8 cellular contexts compared by ENCODE assay signal in the genomic region with DNA sequence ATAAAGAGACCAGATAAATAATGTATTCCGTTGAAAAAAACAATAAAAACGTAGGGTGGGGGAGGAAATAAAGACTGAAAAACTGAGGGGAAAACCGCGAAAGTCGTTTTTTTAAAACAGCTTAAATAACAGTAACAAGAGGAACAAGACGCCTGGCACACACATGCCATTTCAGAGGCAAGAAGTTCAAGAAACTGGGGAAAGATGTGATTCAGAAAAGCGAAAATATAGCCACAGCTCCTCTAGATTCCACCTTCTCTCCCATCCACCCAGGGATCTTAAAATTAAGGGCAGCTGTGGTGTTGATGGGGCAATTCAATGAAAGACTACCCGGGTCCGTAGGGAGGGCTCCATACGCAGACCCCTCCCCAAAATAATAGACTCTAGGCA. TPM values are rescaled to one million over a fixed set of nuclear protein-coding genes. Genes with fewer than 3 reads are reported as not detected.
DNase-seq lines count a peak whose midpoint lies in the region; ATAC-seq, FAIRE-seq and TF ChIP-seq lines count a peak whose summit lies in the region.

No MANE protein-coding gene starts in this region.

- WGBS in right lobe of liver (ENCODE audit: insufficient coverage, low coverage, low lambda C conversion rate, missing lambda C conversion rate), result 11% methylated on average over 10 of the region's 10 CpGs

- H3K4me3 ChIP-seq in astrocyte (ENCODE audit: insufficient read depth, low read depth, low read length), result peak overlapping the region; percentile 72
- H3K4me3 ChIP-seq in right lobe of liver, result peak overlapping the region; percentile 77 to 96 (median 91)

- H3K27me3 ChIP-seq in astrocyte (ENCODE audit: insufficient read depth, low read length) (no peaks in the 10 kb centered on the region), right lobe of liver (no peaks in the 10 kb centered on the region)

- H3K36me3 Mint-ChIP-seq in activated naive CD4-positive, alpha-beta T cell treated with anti-CD3 and anti-CD28 coated beads for 36 hours (ENCODE audit: low read depth), result no peaks in the 10 kb centered on the region
- H3K36me3 Mint-ChIP-seq in astrocyte (ENCODE audit: low read depth, unreplicated experiment) (no peaks in the 10 kb centered on the region), type B pancreatic cell (no peaks in the 10 kb centered on the region)

- H3K36me3 ChIP-seq in astrocyte (ENCODE audit: insufficient read depth, low read length) (no peaks in the 10 kb centered on the region), right lobe of liver (no peaks in the 10 kb centered on the region)

- H3K27ac ChIP-seq in astrocyte (ENCODE audit: low read depth, low read length) (no peak overlapping the region), right lobe of liver (peak overlapping the region in 1 of 3 donors; percentile 69)

- no peak overlapping the region for H3K27ac Mint-ChIP-seq in activated naive CD4-positive, alpha-beta T cell treated with anti-CD3 and anti-CD28 coated beads for 36 hours
- H3K27ac Mint-ChIP-seq in astrocyte (ENCODE audit: unreplicated experiment), result peak overlapping the region; percentile 27
- peak overlapping the region; percentile 17 for H3K27ac Mint-ChIP-seq in type B pancreatic cell

- TF ChIP-seq CTCF in astrocyte (IDR thresholded peaks at IDR 0.05; ENCODE audit: insufficient read depth, low read depth, low read length) (no peak), right lobe of liver (IDR thresholded peaks at IDR 0.05) (no peak), type B pancreatic cell (conservative IDR thresholded peaks at IDR 0.05) (no peak)

- CTCF ChIA-PET in activated naive CD4-positive, alpha-beta T cell treated with anti-CD3 and anti-CD28 coated beads for 36 hours (lab: Charles Lee), result no interaction called here

- DNase-seq in activated naive CD4-positive, alpha-beta T cell treated with anti-CD3 and anti-CD28 coated beads for 36 hours, result no peak
- DNase-seq in activated naive CD4-positive, alpha-beta T cell treated with anti-CD3 and anti-CD28 coated beads, Interleukin-2, amount 50 U/mL, for 16 hours, result no peak
- DNase-seq in astrocyte (ENCODE audit: low read depth), result no peak
- DNase-seq in right lobe of liver, result no peak
- no peak for DNase-seq in type B pancreatic cell (ENCODE audit: extremely low spot score, unreplicated experiment)
- DNase-seq in activated gamma-delta T cell treated with Interleukin-2 at 50 U/mL for 16 hours, result no peak

- FAIRE-seq in astrocyte (lab: Jason Lieb, UNC), result no peak

- H3K9me3 Mint-ChIP-seq in activated naive CD4-positive, alpha-beta T cell treated with anti-CD3 and anti-CD28 coated beads for 36 hours, result peaks cover 3% of the 10 kb centered on the region
- H3K9me3 Mint-ChIP-seq in astrocyte (ENCODE audit: unreplicated experiment), result peaks cover under 1% of the 10 kb centered on the region
- no peaks in the 10 kb centered on the region for H3K9me3 Mint-ChIP-seq in type B pancreatic cell

- no peak for TF ChIP-seq POLR2A in right lobe of liver (IDR thresholded peaks at IDR 0.05)

- H3K4me1 Mint-ChIP-seq in activated naive CD4-positive, alpha-beta T cell treated with anti-CD3 and anti-CD28 coated beads for 36 hours (ENCODE audit: low read depth), result peaks cover 22% of the 10 kb centered on the region
- H3K4me1 Mint-ChIP-seq in astrocyte (ENCODE audit: low read depth, unreplicated experiment) (peaks cover 24% of the 10 kb centered on the region), type B pancreatic cell (ENCODE audit: unreplicated experiment) (peaks cover 25% of the 10 kb centered on the region)

- ATAC-seq in right lobe of liver, result no peak
- ATAC-seq in GM18517 (IDR thresholded peaks at IDR 0.05; ENCODE audit: unreplicated experiment), result no peak
- no peak for ATAC-seq in GM18519 (IDR thresholded peaks at IDR 0.05; ENCODE audit: low FRiP score, unreplicated experiment)

- H3K4me2 ChIP-seq in astrocyte (ENCODE audit: low read length), result peak overlapping the region; percentile 93

- H3K9me3 ChIP-seq in astrocyte (ENCODE audit: insufficient read depth, low read depth, low read length) (no peaks in the 10 kb centered on the region), right lobe of liver (no peaks in the 10 kb centered on the region)

- H2AFZ ChIP-seq in astrocyte (ENCODE audit: low read depth, low read length), result no peak overlapping the region

- H3K27me3 Mint-ChIP-seq in activated naive CD4-positive, alpha-beta T cell treated with anti-CD3 and anti-CD28 coated beads for 36 hours (ENCODE audit: low read depth), result peaks cover 2% of the 10 kb centered on the region
- H3K27me3 Mint-ChIP-seq in astrocyte (ENCODE audit: low read depth, unreplicated experiment) (no peaks in the 10 kb centered on the region), type B pancreatic cell (peaks cover 17% of the 10 kb centered on the region)

- H3K4me1 ChIP-seq in astrocyte (ENCODE audit: insufficient read depth, low read length) (peaks cover 32% of the 10 kb centered on the region), right lobe of liver (no peaks in the 10 kb centered on the region)

- intact Hi-C loops in activated naive CD4-positive, alpha-beta T cell treated with anti-CD3 and anti-CD28 coated beads for 36 hours (cut with micrococcal nuclease), result loop anchor here (2.0 to 5.0 kb wide), 9 partner anchors 73 to 1751 kb away; a partner anchor contains a TSS
- intact Hi-C loops in right lobe of liver (cut with DNase I), result no loop called here

- peak overlapping the region; percentile 85 for H3K9ac ChIP-seq in astrocyte (ENCODE audit: low read length)

- H3K4me3 Mint-ChIP-seq in activated naive CD4-positive, alpha-beta T cell treated with anti-CD3 and anti-CD28 coated beads for 36 hours, result peak overlapping the region; percentile 78
- H3K4me3 Mint-ChIP-seq in astrocyte (ENCODE audit: unreplicated experiment), result peak overlapping the region; percentile 84
- H3K4me3 Mint-ChIP-seq in type B pancreatic cell, result peak overlapping the region; percentile 85

- H4K20me1 ChIP-seq in astrocyte (ENCODE audit: insufficient read depth, low read length), result peaks cover 13% of the 10 kb centered on the region

- H3K79me2 ChIP-seq in astrocyte (ENCODE audit: insufficient read depth, low read length), result peaks cover 42% of the 10 kb centered on the region

RNA-seq across cellular contexts. Expression of a gene that starts 1.3 kb away (rescaled TPM):
- 10 to 100 TPM; 33.5 to 37.7 TPM for total RNA-seq in activated naive CD4-positive, alpha-beta T cell treated with anti-CD3 and anti-CD28 coated beads for 36 hours
- total RNA-seq in astrocyte, result 120 and 136 TPM in 2 replicates
- total RNA-seq in right lobe of liver, result 10 to 100 TPM; 15.3 to 38.5 (median 24.6) TPM
- 20.5 and 74.8 TPM in 2 replicates for total RNA-seq in type B pancreatic cell (ENCODE audit: low replicate concordance)
